Comparison of ENCODE assay signal across 9 cellular contexts in the genomic region with DNA sequence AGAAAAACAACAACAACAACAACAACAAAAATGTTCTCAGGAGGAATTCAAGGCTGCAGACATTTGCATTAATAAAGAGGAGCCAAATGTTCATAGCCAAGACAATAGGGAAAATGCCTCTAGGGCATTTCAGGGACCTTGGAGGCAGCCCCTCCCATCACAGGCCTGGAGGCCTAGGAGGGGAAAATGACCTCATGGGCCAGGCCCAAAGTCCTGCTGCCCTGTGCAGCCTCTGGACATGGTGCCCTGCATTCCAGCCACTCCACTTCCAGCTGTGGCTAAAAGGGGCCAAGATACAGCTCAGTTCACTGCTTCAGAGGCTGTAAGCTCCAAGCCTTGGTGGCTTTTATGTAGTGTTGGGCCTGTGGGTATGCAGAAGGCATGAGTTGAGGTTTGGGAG.
"Had no signal": no experiment of that assay in that cellular context is flagged by ENCODE, and none has a peak within 500 bp of the region (broad histone marks: within the 10 kb centered on the region; RNA-seq: fewer than 3 reads in every experiment).

No MANE protein-coding gene starts in this region.

- H3K27ac ChIP-seq: HL-60, KMS-11 had no signal

- H3K4me2 ChIP-seq: KMS-11 had no signal

- H3K27me3 Mint-ChIP-seq: IgD-negative memory B cell had no signal

- FAIRE-seq: HepG2, HTR-8/SVneo had no signal

- DNase-seq: IMR-90, Karpas-422, KBM-7, KG1 had no signal

- H3K36me3 Mint-ChIP-seq: IgD-negative memory B cell had no signal

- H3K4me1 Mint-ChIP-seq: IgD-negative memory B cell had no signal

- H3K9ac ChIP-seq: KMS-11 had no signal

- ATAC-seq: HepG2 had no signal
